ENCODE assay signal across 1 cellular context in genomic region chr4:99615210-99615834, GRCh38.
TF ChIP-seq lines count a peak whose summit lies in the region.

No MANE protein-coding gene starts in this region.

TF ChIP-seq in K562, 482 proteins besides CTCF, POLR2A, EP300 and RAD21 (continued from another document):
- TF ChIP-seq TFE3 (CRISPR knock-in tag; IDR thresholded peaks at IDR 0.05) (no peak), NR2F6 (CRISPR knock-in tag; IDR thresholded peaks at IDR 0.05) (no peak), MITF (IDR thresholded peaks at IDR 0.05) (no peak), HNRNPK (IDR thresholded peaks at IDR 0.05; ENCODE audit: low read depth, low read length, poor library complexity, severe bottlenecking) (no peak), NCOR1 (IDR thresholded peaks at IDR 0.05) (no peak), ASH1L (IDR thresholded peaks at IDR 0.05; ENCODE audit: borderline replicate concordance, low read depth, partially characterized antibody) (no peak)
